1 cellular context compared by ENCODE assay signal in genomic region chr20:48748556-48748955, GRCh38.
TF ChIP-seq lines count a peak whose summit lies in the region.

No MANE protein-coding gene starts in this region.

TF ChIP-seq in GM23338, 12 proteins besides CTCF, POLR2A, EP300 and RAD21 (continued from another document):
- TF ChIP-seq ZNF462 (CRISPR knock-in tag; IDR thresholded peaks at IDR 0.05): no peak
- TF ChIP-seq STAT1 (IDR thresholded peaks at IDR 0.05; ENCODE audit: unreplicated experiment): no peak
- TF ChIP-seq ETS1 (IDR thresholded peaks at IDR 0.05): no peak
- TF ChIP-seq JUNB (IDR thresholded peaks at IDR 0.05; ENCODE audit: unreplicated experiment): no peak
- TF ChIP-seq EZH2phosphoT487 (IDR thresholded peaks at IDR 0.05; ENCODE audit: unreplicated experiment): no peak
- no peak for TF ChIP-seq CREB1 (CRISPR knock-in tag; IDR thresholded peaks at IDR 0.05; ENCODE audit: low read depth)
- TF ChIP-seq ZNF114 (CRISPR knock-in tag; IDR thresholded peaks at IDR 0.05): no peak
